18 cellular contexts compared by ENCODE assay signal in genomic region chr9:121835581-121836381, GRCh38.
DNase-seq lines count a peak whose midpoint lies in the region; ATAC-seq, FAIRE-seq and TF ChIP-seq lines count a peak whose summit lies in the region.
"Had no signal": no experiment of that assay in that cellular context is flagged by ENCODE, and none has a peak within 500 bp of the region (broad histone marks: within the 10 kb centered on the region; RNA-seq: fewer than 3 reads in every experiment).

No MANE protein-coding gene starts in this region.

- H3K9me3 Mint-ChIP-seq in chondrocyte (ENCODE audit: low read depth) (no peaks in the 10 kb centered on the region), type B pancreatic cell (no peaks in the 10 kb centered on the region), T-cell (no peaks in the 10 kb centered on the region)
- no peaks in the 10 kb centered on the region for H3K9me3 Mint-ChIP-seq in CD4-positive, alpha-beta T cell
- H3K9me3 Mint-ChIP-seq: H9 had no signal

- TF ChIP-seq CTCF in chondrocyte (IDR thresholded peaks at IDR 0.05) = no peak
- TF ChIP-seq CTCF in type B pancreatic cell (conservative IDR thresholded peaks at IDR 0.05) = no peak
- TF ChIP-seq CTCF in CD4-positive, alpha-beta T cell (IDR thresholded peaks at IDR 0.05) = no peak

- peak; percentile 15 for DNase-seq in activated CD8-positive, alpha-beta memory T cell treated with anti-CD3 and anti-CD28 coated beads, Interleukin-2, amount 50 U/mL, for 48 hours
- no peak for DNase-seq in activated CD8-positive, alpha-beta memory T cell treated with anti-CD3 and anti-CD28 coated beads, Interleukin-2, amount 50 U/mL, for 4 hours
- DNase-seq in chondrocyte (ENCODE audit: low spot score) = peak; percentile 6
- DNase-seq in mesenteric fat pad (ENCODE audit: low spot score) = peak; percentile 41
- peak; percentile 25 for DNase-seq in type B pancreatic cell (ENCODE audit: extremely low spot score, unreplicated experiment)
- no peak for DNase-seq in H54 (ENCODE audit: insufficient read length, low spot score)
- DNase-seq in T-cell = no peak
- DNase-seq in CD4-positive, alpha-beta T cell = no peak
- DNase-seq: H9; KG1; NCI-H1436 treated with DMSO at 0.1 percent for 48 hours; NCI-H2029 treated with DMSO at 0.1 percent for 48 hours; NCI-H2171 treated with DMSO at 0.1 percent for 48 hours; NCI-H446 treated with DMSO at 0.1 percent for 48 hours; NK-92 treated with Interleukin-12 subunit alpha and Interleukin-12 subunit beta, amount 100 ng/mL, for 24 hours; OCI-M1 had no signal

- TF ChIP-seq POLR2A in H54 (IDR thresholded peaks at IDR 0.05; ENCODE audit: low read depth, low read length) = no peak

- POLR2A ChIA-PET in T-cell (lab: Charles Lee) = no interaction called here
- POLR2A ChIA-PET in CD4-positive, alpha-beta T cell (lab: Charles Lee) = no interaction called here

- H3K36me3 Mint-ChIP-seq in chondrocyte (ENCODE audit: low read depth) (peaks cover 2% of the 10 kb centered on the region), type B pancreatic cell (no peaks in the 10 kb centered on the region), T-cell (peaks cover 1% of the 10 kb centered on the region)
- H3K36me3 Mint-ChIP-seq in CD4-positive, alpha-beta T cell (ENCODE audit: low read depth) = no peaks in the 10 kb centered on the region

- no peak overlapping the region for H3K4me3 Mint-ChIP-seq in chondrocyte (ENCODE audit: unreplicated experiment)
- H3K4me3 Mint-ChIP-seq in type B pancreatic cell = no peak overlapping the region
- no peak overlapping the region for H3K4me3 Mint-ChIP-seq in T-cell
- H3K4me3 Mint-ChIP-seq in CD4-positive, alpha-beta T cell = no peak overlapping the region
- H3K4me3 Mint-ChIP-seq: H9 had no signal

- ATAC-seq in T-cell (replicated peaks in 1 of 4) = no peak
- no peak for ATAC-seq in CD4-positive, alpha-beta T cell (ENCODE audit: poor library complexity)

- no peak overlapping the region for H3K27ac Mint-ChIP-seq in chondrocyte (ENCODE audit: unreplicated experiment)
- H3K27ac Mint-ChIP-seq in type B pancreatic cell = no peak overlapping the region
- H3K27ac Mint-ChIP-seq in T-cell = no peak overlapping the region
- no peak overlapping the region for H3K27ac Mint-ChIP-seq in CD4-positive, alpha-beta T cell
- H3K27ac Mint-ChIP-seq: H9 had no signal

- H3K27ac ChIP-seq in CD4-positive, alpha-beta T cell (ENCODE audit: low read depth, low read length) = no peak overlapping the region
- H3K27ac ChIP-seq: BLaER1, SJSA1 had no signal

- H3K27me3 Mint-ChIP-seq in chondrocyte (ENCODE audit: low read depth) (no peaks in the 10 kb centered on the region), type B pancreatic cell (peaks cover 3% of the 10 kb centered on the region), T-cell (no peaks in the 10 kb centered on the region)
- no peaks in the 10 kb centered on the region for H3K27me3 Mint-ChIP-seq in CD4-positive, alpha-beta T cell

- intact Hi-C loops in CD4-positive, alpha-beta T cell (cut with DNase I, micrococcal nuclease) = no loop called here

- FAIRE-seq in H54 (lab: Jason Lieb, UNC) = no peak

- no peaks in the 10 kb centered on the region for H3K4me1 Mint-ChIP-seq in chondrocyte (ENCODE audit: low read depth)
- peaks cover 10% of the 10 kb centered on the region for H3K4me1 Mint-ChIP-seq in type B pancreatic cell (ENCODE audit: unreplicated experiment)
- H3K4me1 Mint-ChIP-seq in T-cell = no peaks in the 10 kb centered on the region
- H3K4me1 Mint-ChIP-seq in CD4-positive, alpha-beta T cell (ENCODE audit: low read depth) = no peaks in the 10 kb centered on the region

- CTCF ChIA-PET in T-cell (lab: Charles Lee) = no interaction called here
- CTCF ChIA-PET in CD4-positive, alpha-beta T cell (lab: Charles Lee) = no interaction called here

- no peaks in the 10 kb centered on the region for H3K9me3 ChIP-seq in CD4-positive, alpha-beta T cell (ENCODE audit: control insufficient read depth, low read length)
- H3K9me3 ChIP-seq: BLaER1, SJSA1 had no signal

- no peaks in the 10 kb centered on the region for H3K27me3 ChIP-seq in CD4-positive, alpha-beta T cell (ENCODE audit: control insufficient read depth, insufficient read depth, low read length)
- H3K27me3 ChIP-seq: BLaER1, SJSA1 had no signal

Comparison
In these comparisons a context has a peak if more than half of its experiments do, and no peak if none do; other contexts are left out.
1. DNase-seq: peak in activated CD8-positive, alpha-beta memory T cell treated with anti-CD3 and anti-CD28 coated beads, Interleukin-2, amount 50 U/mL, for 48 hours (single experiment), chondrocyte (single experiment), mesenteric fat pad (single experiment) and type B pancreatic cell (single experiment); none in activated CD8-positive, alpha-beta memory T cell treated with anti-CD3 and anti-CD28 coated beads, Interleukin-2, amount 50 U/mL, for 4 hours (single experiment), H54 (single experiment), T-cell (0 of 34) and CD4-positive, alpha-beta T cell (0 of 10).